In genomic region chr6:15897063-15897934, GRCh38 we compare ENCODE assay signal across 1 cellular context.
TF ChIP-seq lines count a peak whose summit lies in the region.

No MANE protein-coding gene starts in this region.

TF ChIP-seq in K562, 482 proteins besides CTCF, POLR2A, EP300 and RAD21 (continued from another document and continues in another):
- TF ChIP-seq ZNF318 (IDR thresholded peaks at IDR 0.05; ENCODE audit: borderline replicate concordance in 1 of 2, low read depth in 1 of 2) (no peak; a peak in 1 of 4 replicates), CXXC5 (CRISPR knock-in tag; IDR thresholded peaks at IDR 0.05) (peak; percentile 62; the same call in 1 of the 2 replicates), ZNF511 (CRISPR knock-in tag; IDR thresholded peaks at IDR 0.05) (no peak), HMGXB4 (CRISPR knock-in tag; IDR thresholded peaks at IDR 0.05) (no peak), ZNF354B (CRISPR knock-in tag; IDR thresholded peaks at IDR 0.05) (peak; percentile 35; the same call in 1 of the 2 replicates), MTA1 (IDR thresholded peaks at IDR 0.05; ENCODE audit: borderline replicate concordance) (peak; percentile 23; the same call in 1 of the 2 replicates), ZNF324 (CRISPR knock-in tag; IDR thresholded peaks at IDR 0.05) (peak; percentile 7; the same call in 1 of the 2 replicates), CAMTA2 (CRISPR knock-in tag; conservative IDR thresholded peaks at IDR 0.05) (no peak), POLR2B (IDR thresholded peaks at IDR 0.05; ENCODE audit: low read depth, partially characterized antibody) (no peak), ELF1 (tag; IDR thresholded peaks at IDR 0.05) (no peak), ZBTB2 (IDR thresholded peaks at IDR 0.05) (no peak), TAF9B (IDR thresholded peaks at IDR 0.05; ENCODE audit: partially characterized antibody) (no peak), E2F8 (IDR thresholded peaks at IDR 0.05; ENCODE audit: low read depth, partially characterized antibody) (no peak), RAD51 (IDR thresholded peaks at IDR 0.05; ENCODE audit: borderline replicate concordance, low read depth) (peak; percentile 92), BCOR (IDR thresholded peaks at IDR 0.05) (no peak), ZC3H8 (IDR thresholded peaks at IDR 0.05) (no peak), NCOR1 (IDR thresholded peaks at IDR 0.05) (peak; percentile 23; the same call in 1 of the 2 replicates), RB1 (IDR thresholded peaks at IDR 0.05; ENCODE audit: low read depth) (no peak), FOS (IDR thresholded peaks at IDR 0.05; ENCODE audit: extremely low read depth, insufficient read length) (no peak), ZNF263 (CRISPR knock-in tag; IDR thresholded peaks at IDR 0.05; ENCODE audit: borderline replicate concordance) (no peak), GMEB1 (CRISPR knock-in tag; IDR thresholded peaks at IDR 0.05) (peak; percentile 53), ZNF431 (CRISPR knock-in tag; IDR thresholded peaks at IDR 0.05) (no peak), ZNF239 (CRISPR knock-in tag; IDR thresholded peaks at IDR 0.05) (peak; percentile 60), SUPT5H (IDR thresholded peaks at IDR 0.05) (no peak), ZNF717 (CRISPR knock-in tag; IDR thresholded peaks at IDR 0.05) (no peak), KLF6 (CRISPR knock-in tag; IDR thresholded peaks at IDR 0.05; ENCODE audit: borderline replicate concordance) (peak; percentile 61; the same call in 1 of the 2 replicates), POLR3A (IDR thresholded peaks at IDR 0.05; ENCODE audit: borderline replicate concordance, extremely low read depth, insufficient read depth, insufficient read length) (no peak), ZNF347 (CRISPR knock-in tag; IDR thresholded peaks at IDR 0.05; ENCODE audit: low read depth) (no peak)
